Comparison of ENCODE assay signal across 8 cellular contexts in the genomic region with DNA sequence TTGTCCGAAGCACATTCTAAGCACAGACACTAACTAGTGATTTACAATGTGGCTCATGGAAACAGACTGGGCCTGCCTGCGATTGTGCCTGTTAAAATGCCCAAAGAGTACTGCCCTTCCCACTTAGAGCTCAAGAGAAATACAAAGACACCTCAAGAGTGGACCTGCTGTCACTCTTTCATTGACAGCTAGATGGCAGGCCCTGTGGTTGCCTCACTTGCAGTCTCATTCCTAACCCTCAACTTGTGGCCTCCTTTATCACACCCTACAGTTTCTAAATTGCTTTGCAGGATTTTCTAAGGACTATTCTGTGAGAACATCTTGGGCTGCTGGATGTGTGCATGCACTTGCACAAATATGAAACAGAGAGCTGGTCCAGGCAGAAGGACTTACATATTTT.
DNase-seq lines count a peak whose midpoint lies in the region; ATAC-seq and TF ChIP-seq lines count a peak whose summit lies in the region.

No MANE protein-coding gene starts in this region.

- ATAC-seq in HG02852 (IDR thresholded peaks at IDR 0.05; ENCODE audit: unreplicated experiment), result peak; percentile 70
- 0 out of 2 replicates have a peak, but pooled peaks have one; percentile 42 for ATAC-seq in PC-3
- no peak for ATAC-seq in Right ventricle myocardium superior (ENCODE audit: poor library complexity)

- no peak overlapping the region for H3K27ac ChIP-seq in PC-3 (ENCODE audit: low read length)
- H3K27ac ChIP-seq in neural progenitor cell, result no peak overlapping the region

- BruUV-seq in PC-3 (replicated peaks; lab: Mats Ljungman, UMichigan), result no TSS peak

- CTCF ChIA-PET in PC-3 (lab: Charles Lee), result interaction anchor here (0.6 to 0.7 kb wide), 2 partner anchors 89 to 171 kb away, joined by 3 to 7 read pairs; no protein-coding TSS in a partner anchor

- intact Hi-C loops in PC-3 (cut with micrococcal nuclease), result no loop called here
- intact Hi-C loops in Right ventricle myocardium superior (cut with DNase I), result no loop called here

- H4K20me1 ChIP-seq in PC-3 (ENCODE audit: low read length) (no peaks in the 10 kb centered on the region), neural progenitor cell (ENCODE audit: low read depth) (no peaks in the 10 kb centered on the region)

- H3K9me3 Mint-ChIP-seq in neural progenitor cell, result no peaks in the 10 kb centered on the region

- H3K36me3 Mint-ChIP-seq in neural progenitor cell, result no peaks in the 10 kb centered on the region

- POLR2A ChIA-PET in PC-3 (lab: Charles Lee; ENCODE audit: unreplicated experiment), result no interaction called here

- DNase-seq in activated CD4-positive, alpha-beta T cell treated with anti-CD3 and anti-CD28 coated beads, Interleukin-2, amount 50 U/mL, for 48 hours, result peak; percentile 1 to 15
- no peak for DNase-seq in activated CD4-positive, alpha-beta T cell treated with anti-CD3 and anti-CD28 coated beads, Interleukin-2, amount 50 U/mL, for 4 hours
- DNase-seq in PC-3 (peak; percentile 9), neural progenitor cell (ENCODE audit: low spot score) (peak; percentile 51), dedifferentiated amniotic fluid mesenchymal stem cell (ENCODE audit: extremely low spot score) (no peak), Right ventricle myocardium superior (no peak), NCI-H1417 treated with DMSO at 0.1 percent for 48 hours (lab: John Stamatoyannopoulos, UW) (no peak)

- peaks cover 6% of the 10 kb centered on the region for H3K4me1 Mint-ChIP-seq in neural progenitor cell

- H3K9me3 ChIP-seq in PC-3 (ENCODE audit: low read length) (no peaks in the 10 kb centered on the region), neural progenitor cell (ENCODE audit: low read depth) (no peaks in the 10 kb centered on the region)

- TF ChIP-seq CTCF in PC-3 (conservative IDR thresholded peaks at IDR 0.05; ENCODE audit: low read depth, low read length) (peak; percentile 38; the same call in 1 of the 2 replicates), neural progenitor cell (IDR thresholded peaks at IDR 0.05) (peak; percentile 49)

- H3K27me3 ChIP-seq in PC-3 (ENCODE audit: low read length) (no peaks in the 10 kb centered on the region), neural progenitor cell (no peaks in the 10 kb centered on the region)

- H3K79me2 ChIP-seq in PC-3 (ENCODE audit: low read length), result no peaks in the 10 kb centered on the region
- H3K79me2 ChIP-seq in neural progenitor cell (ENCODE audit: low read depth), result no peaks in the 10 kb centered on the region

- H2AFZ ChIP-seq in PC-3 (ENCODE audit: low read length) (no peak overlapping the region), neural progenitor cell (replicated peaks) (peak overlapping the region; percentile 80)

- H3K4me1 ChIP-seq in PC-3 (ENCODE audit: insufficient read depth, low read length) (no peaks in the 10 kb centered on the region), neural progenitor cell (peaks cover 14% of the 10 kb centered on the region)

- no peaks in the 10 kb centered on the region for H3F3A ChIP-seq in PC-3 (ENCODE audit: low read length, unreplicated experiment)
- H3F3A ChIP-seq in neural progenitor cell (ENCODE audit: low read depth), result peaks cover 8% of the 10 kb centered on the region

- H3K4me2 ChIP-seq in PC-3 (ENCODE audit: low read length) (no peak overlapping the region), neural progenitor cell (peak overlapping the region; percentile 36)

- H3K9ac ChIP-seq in PC-3 (ENCODE audit: low read length) (no peak overlapping the region), neural progenitor cell (no peak overlapping the region)

- H3K27ac Mint-ChIP-seq in neural progenitor cell, result no peak overlapping the region

- H3K4me3 ChIP-seq in PC-3 (ENCODE audit: low read length), result no peak overlapping the region
- no peak overlapping the region for H3K4me3 ChIP-seq in neural progenitor cell

- no peaks in the 10 kb centered on the region for H3K9me2 ChIP-seq in PC-3 (replicated peaks; ENCODE audit: low read length)

- no peak overlapping the region for H3K4me3 Mint-ChIP-seq in neural progenitor cell

- no peaks in the 10 kb centered on the region for H3K36me3 ChIP-seq in PC-3 (ENCODE audit: low read depth, low read length)
- no peaks in the 10 kb centered on the region for H3K36me3 ChIP-seq in neural progenitor cell

- H3K27me3 Mint-ChIP-seq in neural progenitor cell (ENCODE audit: insufficient read depth, low read depth), result peaks cover 2% of the 10 kb centered on the region

Comparison
In these comparisons a context has a peak if more than half of its experiments do, and no peak if none do; other contexts are left out.
1. DNase-seq: peak in activated CD4-positive, alpha-beta T cell treated with anti-CD3 and anti-CD28 coated beads, Interleukin-2, amount 50 U/mL, for 48 hours (2 of 2), PC-3 (single experiment) and neural progenitor cell (single experiment); none in activated CD4-positive, alpha-beta T cell treated with anti-CD3 and anti-CD28 coated beads, Interleukin-2, amount 50 U/mL, for 4 hours (0 of 2), dedifferentiated amniotic fluid mesenchymal stem cell (single experiment), Right ventricle myocardium superior (single experiment) and NCI-H1417 treated with DMSO at 0.1 percent for 48 hours (single experiment).